Comparison of ENCODE assay signal across 1 cellular context in genomic region chr3:30597131-30597768, GRCh38.
TF ChIP-seq lines count a peak whose summit lies in the region.

No MANE protein-coding gene starts in this region.

TF ChIP-seq in HepG2, 621 proteins besides CTCF, POLR2A, EP300 and RAD21 (continued from another document and continues in another):
- TF ChIP-seq KIAA2018 (CRISPR knock-in tag; IDR thresholded peaks at IDR 0.05; ENCODE audit: borderline replicate concordance) (no peak), ZNF572 (CRISPR knock-in tag; IDR thresholded peaks at IDR 0.05) (no peak), ZNF34 (CRISPR knock-in tag; IDR thresholded peaks at IDR 0.05; ENCODE audit: borderline replicate concordance) (no peak), DPF2 (CRISPR knock-in tag; IDR thresholded peaks at IDR 0.05; ENCODE audit: borderline replicate concordance, low read depth) (peak; percentile 97), ZBTB40 (IDR thresholded peaks at IDR 0.05) (no peak), ZBTB40 (CRISPR knock-in tag; IDR thresholded peaks at IDR 0.05) (no peak; the same call in 1 of the 2 replicates), ZNF318 (CRISPR knock-in tag; IDR thresholded peaks at IDR 0.05) (no peak), MAFK (conservative IDR thresholded peaks at IDR 0.05 in 1 of 2, IDR thresholded peaks at IDR 0.05 in 1 of 2; ENCODE audit: low read length in 2 of 2) (no peak), KLF6 (CRISPR knock-in tag; IDR thresholded peaks at IDR 0.05) (peak; percentile 80; the same call in 1 of the 2 replicates), SRY (CRISPR knock-in tag; IDR thresholded peaks at IDR 0.05) (no peak), NFYC (CRISPR knock-in tag; IDR thresholded peaks at IDR 0.05) (peak; percentile 46), ZBTB2 (CRISPR knock-in tag; IDR thresholded peaks at IDR 0.05; ENCODE audit: low read depth) (no peak), KDM4B (CRISPR knock-in tag; IDR thresholded peaks at IDR 0.05) (0 out of 2 replicates have a peak, but pooled peaks have one; percentile 74), SRSF1 (optimal IDR thresholded peaks at IDR 0.05; ENCODE audit: low read depth, low read length) (no peak), IKZF5 (CRISPR knock-in tag; IDR thresholded peaks at IDR 0.05) (peak; percentile 94), ZUFSP (CRISPR knock-in tag; IDR thresholded peaks at IDR 0.05; ENCODE audit: borderline replicate concordance) (no peak), TCF12 (IDR thresholded peaks at IDR 0.05) (no peak), TCF12 (CRISPR knock-in tag; IDR thresholded peaks at IDR 0.05) (peak; percentile 99)
